In genomic region chr9:116998305-116998704, GRCh38 we compare ENCODE assay signal across 14 cellular contexts.
DNase-seq lines count a peak whose midpoint lies in the region; ATAC-seq and TF ChIP-seq lines count a peak whose summit lies in the region.
"Had no signal": no experiment of that assay in that cellular context is flagged by ENCODE, and none has a peak within 500 bp of the region (broad histone marks: within the 10 kb centered on the region; RNA-seq: fewer than 3 reads in every experiment).

No MANE protein-coding gene starts in this region.

- TF ChIP-seq EP300 in sigmoid colon (IDR thresholded peaks at IDR 0.05), result no peak

- TF ChIP-seq CTCF in MCF 10A (IDR thresholded peaks at IDR 0.05; ENCODE audit: unreplicated experiment) (no peak), breast epithelium (IDR thresholded peaks at IDR 0.05) (no peak), foreskin keratinocyte (conservative IDR thresholded peaks at IDR 0.05) (no peak), sigmoid colon (IDR thresholded peaks at IDR 0.05) (no peak)

- no TSS peak for BruUV-seq in MCF 10A (replicated peaks; lab: Mats Ljungman, UMichigan)

- H3K27ac ChIP-seq in breast epithelium (no peak overlapping the region), foreskin keratinocyte (no peak overlapping the region), sigmoid colon (no peak overlapping the region)
- H3K27ac ChIP-seq: ovary, stomach, WERI-Rb-1 had no signal

- peak; percentile 67 for DNase-seq in MCF 10A (ENCODE audit: unreplicated experiment)
- DNase-seq in breast epithelium (ENCODE audit: low spot score in 2 of 2), result no peak
- DNase-seq in RPMI8226, result peak; percentile 5
- peak in 1 of 2 donors; percentile 34 for DNase-seq in foreskin keratinocyte
- DNase-seq in sigmoid colon, result no peak
- no peak for DNase-seq in NCI-H345 treated with DMSO at 0.1 percent for 48 hours (lab: John Stamatoyannopoulos, UW; ENCODE audit: unreplicated experiment)
- DNase-seq: activated T-cell treated with anti-CD3 and anti-CD28 coated beads, Interleukin-2, amount 50 U/mL, for 24 hours; ovary; stimulated activated CD4-positive, alpha-beta T cell treated with anti-CD3 and anti-CD28 coated beads, Interleukin-2, amount 100 ng/mL, for 48 hours; stomach; WERI-Rb-1 had no signal

- H3K4me1 ChIP-seq in breast epithelium (no peaks in the 10 kb centered on the region), foreskin keratinocyte (no peaks in the 10 kb centered on the region), sigmoid colon (no peaks in the 10 kb centered on the region)
- H3K4me1 ChIP-seq: stomach had no signal

- no peaks in the 10 kb centered on the region for H3K4me1 Mint-ChIP-seq in MCF 10A (ENCODE audit: insufficient read depth, unreplicated experiment)
- H3K4me1 Mint-ChIP-seq: IgD-negative memory B cell had no signal

- no peaks in the 10 kb centered on the region for H3K27me3 ChIP-seq in breast epithelium
- no peaks in the 10 kb centered on the region for H3K27me3 ChIP-seq in foreskin keratinocyte
- H3K27me3 ChIP-seq in sigmoid colon, result no peaks in the 10 kb centered on the region
- H3K27me3 ChIP-seq: ovary, stomach had no signal

- ATAC-seq in foreskin keratinocyte, result peak; percentile 68
- ATAC-seq in HG02981 (IDR thresholded peaks at IDR 0.05; ENCODE audit: unreplicated experiment), result no peak
- ATAC-seq in GM18520 (IDR thresholded peaks at IDR 0.05; ENCODE audit: unreplicated experiment), result no peak

- peaks cover 7% of the 10 kb centered on the region for H3K9me3 Mint-ChIP-seq in MCF 10A (ENCODE audit: unreplicated experiment)
- H3K9me3 Mint-ChIP-seq: IgD-negative memory B cell had no signal

- no peak overlapping the region for H3K27ac Mint-ChIP-seq in MCF 10A (ENCODE audit: low read depth, unreplicated experiment)
- H3K27ac Mint-ChIP-seq: activated T-cell treated with anti-CD3 and anti-CD28 coated beads, Interleukin-2, amount 50 U/mL, for 24 hours; IgD-negative memory B cell had no signal

- TF ChIP-seq POLR2A in breast epithelium (IDR thresholded peaks at IDR 0.05), result no peak
- TF ChIP-seq POLR2A in sigmoid colon (IDR thresholded peaks at IDR 0.05), result no peak

- H3K9me3 ChIP-seq in breast epithelium, result no peaks in the 10 kb centered on the region
- H3K9me3 ChIP-seq in sigmoid colon, result no peaks in the 10 kb centered on the region
- H3K9me3 ChIP-seq: ovary, stomach had no signal

- no peak overlapping the region for H3K4me3 Mint-ChIP-seq in MCF 10A (ENCODE audit: unreplicated experiment)
- H3K4me3 Mint-ChIP-seq: activated T-cell treated with anti-CD3 and anti-CD28 coated beads, Interleukin-2, amount 50 U/mL, for 24 hours; IgD-negative memory B cell had no signal

- no peaks in the 10 kb centered on the region for H3K36me3 Mint-ChIP-seq in MCF 10A (ENCODE audit: insufficient read depth, unreplicated experiment)
- H3K36me3 Mint-ChIP-seq: IgD-negative memory B cell had no signal

- no peaks in the 10 kb centered on the region for H3K36me3 ChIP-seq in breast epithelium
- no peaks in the 10 kb centered on the region for H3K36me3 ChIP-seq in sigmoid colon
- H3K36me3 ChIP-seq: ovary, stomach had no signal

- H3K27me3 Mint-ChIP-seq in MCF 10A (ENCODE audit: insufficient read depth, unreplicated experiment), result no peaks in the 10 kb centered on the region
- H3K27me3 Mint-ChIP-seq: activated T-cell treated with anti-CD3 and anti-CD28 coated beads, Interleukin-2, amount 50 U/mL, for 24 hours; IgD-negative memory B cell had no signal

- POLR2A ChIA-PET in MCF 10A (lab: Yijun Ruan, JAX), result no interaction called here

- CTCF ChIA-PET in MCF 10A (lab: Yijun Ruan, JAX), result no interaction called here

- intact Hi-C loops in MCF 10A (cut with micrococcal nuclease), result no loop called here
- intact Hi-C loops in breast epithelium (cut with DNase I; ENCODE audit: low total_unique reads), result no loop called here
- intact Hi-C loops in sigmoid colon (cut with DNase I), result no loop called here

- H3K4me3 ChIP-seq in breast epithelium (no peak overlapping the region), sigmoid colon (no peak overlapping the region)
- H3K4me3 ChIP-seq: ovary, stomach had no signal

Comparison
In these comparisons a context has a peak if more than half of its experiments do, and no peak if none do; other contexts are left out.
1. DNase-seq: peak in MCF 10A (single experiment) and RPMI8226 (single experiment); none in breast epithelium (0 of 2), sigmoid colon (single experiment) and NCI-H345 treated with DMSO at 0.1 percent for 48 hours (single experiment).